ENCODE assay signal across 23 cellular contexts in genomic region chr14:72889366-72889765, GRCh38.
"Had no signal": no experiment of that assay in that cellular context is flagged by ENCODE, and none has a peak within 500 bp of the region (broad histone marks: within the 10 kb centered on the region; RNA-seq: fewer than 3 reads in every experiment).

No MANE protein-coding gene starts in this region.

- FAIRE-seq: astrocyte, endothelial cell of umbilical vein had no signal

- H3K27ac ChIP-seq: adrenal gland, breast epithelium, esophagus muscularis mucosa, skin epidermis, suprapubic skin, transverse colon, uterus, VCaP had no signal

- H3K36me3 ChIP-seq: adrenal gland, breast epithelium, esophagus muscularis mucosa, suprapubic skin, transverse colon, uterus had no signal

- DNase-seq: activated CD4-positive, alpha-beta T cell treated with anti-CD3 and anti-CD28 coated beads, Interleukin-2, amount 50 U/mL, for 48 hours; activated CD4-positive, CD25-positive, alpha-beta regulatory T cell treated with anti-CD3 and anti-CD28 coated beads, Interleukin-2, amount 50 U/mL, for 72 hours; activated gamma-delta T cell treated with Interleukin-2 at 50 U/mL for 16 hours; activated T-cell treated with anti-CD3 and anti-CD28 coated beads for 4 hours; adrenal gland; effector CD8-positive, alpha-beta T cell; left colon; stimulated activated CD4-positive, alpha-beta T cell treated with anti-CD3 and anti-CD28 coated beads, Interleukin-15, amount 100 ng/mL, for 24 hours; stimulated activated CD4-positive, alpha-beta T cell treated with anti-CD3 and anti-CD28 coated beads, Interleukin-2, amount 100 ng/mL, for 48 hours; stimulated activated naive CD8-positive, alpha-beta T cell treated with anti-CD3 and anti-CD28 coated beads, Interleukin-15, amount 100 ng/mL, for 72 hours; T-helper 1 cell; T-helper 9 cell; transverse colon; uterus had no signal

- H3K9me3 ChIP-seq: adrenal gland, breast epithelium, esophagus muscularis mucosa, suprapubic skin, transverse colon, uterus had no signal

- ATAC-seq: activated naive CD4-positive, alpha-beta T cell treated with anti-CD3 and anti-CD28 coated beads, Interleukin-2, amount 50 U/mL, for 72 hours; left colon; stimulated activated naive CD8-positive, alpha-beta T cell treated with anti-CD3 and anti-CD28 coated beads, Interleukin-15, amount 100 ng/mL, for 72 hours had no signal

- H3K4me3 ChIP-seq: adrenal gland, breast epithelium, esophagus muscularis mucosa, lung, skin epidermis, suprapubic skin, transverse colon, uterus had no signal

- H3K27me3 ChIP-seq: adrenal gland had no signal

- H3K4me1 ChIP-seq: breast epithelium had no signal
